Comparison of ENCODE assay signal across 1 cellular context in the genomic region with DNA sequence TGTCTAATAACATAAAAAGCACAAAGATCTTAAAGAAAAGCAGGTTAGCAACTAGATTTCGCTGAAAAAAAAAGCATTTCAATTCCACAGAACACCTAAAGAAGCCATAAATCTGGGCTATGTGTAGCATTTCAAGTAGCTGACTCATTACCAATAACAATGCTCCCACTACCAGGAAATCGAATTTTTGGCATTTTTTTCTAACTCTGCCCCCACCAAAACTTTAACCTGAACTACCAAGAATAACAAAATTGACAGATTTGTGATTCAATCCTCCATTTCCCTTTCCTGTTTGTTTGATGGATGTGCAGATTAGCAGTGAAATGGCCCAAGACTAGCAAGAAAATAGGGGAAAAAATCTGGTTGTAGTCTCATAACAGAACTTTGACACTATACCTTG.
TF ChIP-seq lines count a peak whose summit lies in the region.

No MANE protein-coding gene starts in this region.

TF ChIP-seq in WTC11, 78 proteins besides CTCF, POLR2A, EP300 and RAD21 (continued from another document):
- TF ChIP-seq, protein P1, sequence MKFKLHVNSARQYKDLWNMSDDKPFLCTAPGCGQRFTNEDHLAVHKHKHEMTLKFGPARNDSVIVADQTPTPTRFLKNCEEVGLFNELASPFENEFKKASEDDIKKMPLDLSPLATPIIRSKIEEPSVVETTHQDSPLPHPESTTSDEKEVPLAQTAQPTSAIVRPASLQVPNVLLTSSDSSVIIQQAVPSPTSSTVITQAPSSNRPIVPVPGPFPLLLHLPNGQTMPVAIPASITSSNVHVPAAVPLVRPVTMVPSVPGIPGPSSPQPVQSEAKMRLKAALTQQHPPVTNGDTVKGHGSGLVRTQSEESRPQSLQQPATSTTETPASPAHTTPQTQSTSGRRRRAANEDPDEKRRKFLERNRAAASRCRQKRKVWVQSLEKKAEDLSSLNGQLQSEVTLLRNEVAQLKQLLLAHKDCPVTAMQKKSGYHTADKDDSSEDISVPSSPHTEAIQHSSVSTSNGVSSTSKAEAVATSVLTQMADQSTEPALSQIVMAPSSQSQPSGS (CRISPR knock-in tag; IDR thresholded peaks at IDR 0.05; ENCODE audit: borderline replicate concordance, low read depth): no peak
- TF ChIP-seq, protein P2, sequence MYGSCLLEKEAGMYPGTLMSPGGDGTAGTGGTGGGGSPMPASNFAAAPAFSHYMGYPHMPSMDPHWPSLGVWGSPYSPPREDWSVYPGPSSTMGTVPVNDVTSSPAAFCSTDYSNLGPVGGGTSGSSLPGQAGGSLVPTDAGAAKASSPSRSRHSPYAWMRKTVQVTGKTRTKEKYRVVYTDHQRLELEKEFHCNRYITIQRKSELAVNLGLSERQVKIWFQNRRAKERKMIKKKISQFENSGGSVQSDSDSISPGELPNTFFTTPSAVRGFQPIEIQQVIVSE (CRISPR knock-in tag; IDR thresholded peaks at IDR 0.05; ENCODE audit: borderline replicate concordance): no peak
- TF ChIP-seq SOX15 (CRISPR knock-in tag; IDR thresholded peaks at IDR 0.05) (no peak), GTF2I (CRISPR knock-in tag; conservative IDR thresholded peaks at IDR 0.05) (no peak), RELA (CRISPR knock-in tag; IDR thresholded peaks at IDR 0.05; ENCODE audit: borderline replicate concordance) (no peak), FOXP1 (CRISPR knock-in tag; IDR thresholded peaks at IDR 0.05; ENCODE audit: borderline replicate concordance) (no peak), ATF1 (CRISPR knock-in tag; IDR thresholded peaks at IDR 0.05) (no peak), ZNF671 (CRISPR knock-in tag; IDR thresholded peaks at IDR 0.05) (no peak)
- TF ChIP-seq, protein P3, sequence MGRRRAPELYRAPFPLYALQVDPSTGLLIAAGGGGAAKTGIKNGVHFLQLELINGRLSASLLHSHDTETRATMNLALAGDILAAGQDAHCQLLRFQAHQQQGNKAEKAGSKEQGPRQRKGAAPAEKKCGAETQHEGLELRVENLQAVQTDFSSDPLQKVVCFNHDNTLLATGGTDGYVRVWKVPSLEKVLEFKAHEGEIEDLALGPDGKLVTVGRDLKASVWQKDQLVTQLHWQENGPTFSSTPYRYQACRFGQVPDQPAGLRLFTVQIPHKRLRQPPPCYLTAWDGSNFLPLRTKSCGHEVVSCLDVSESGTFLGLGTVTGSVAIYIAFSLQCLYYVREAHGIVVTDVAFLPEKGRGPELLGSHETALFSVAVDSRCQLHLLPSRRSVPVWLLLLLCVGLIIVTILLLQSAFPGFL (CRISPR knock-in tag; IDR thresholded peaks at IDR 0.05; ENCODE audit: borderline replicate concordance): no peak
- TF ChIP-seq, protein P4, sequence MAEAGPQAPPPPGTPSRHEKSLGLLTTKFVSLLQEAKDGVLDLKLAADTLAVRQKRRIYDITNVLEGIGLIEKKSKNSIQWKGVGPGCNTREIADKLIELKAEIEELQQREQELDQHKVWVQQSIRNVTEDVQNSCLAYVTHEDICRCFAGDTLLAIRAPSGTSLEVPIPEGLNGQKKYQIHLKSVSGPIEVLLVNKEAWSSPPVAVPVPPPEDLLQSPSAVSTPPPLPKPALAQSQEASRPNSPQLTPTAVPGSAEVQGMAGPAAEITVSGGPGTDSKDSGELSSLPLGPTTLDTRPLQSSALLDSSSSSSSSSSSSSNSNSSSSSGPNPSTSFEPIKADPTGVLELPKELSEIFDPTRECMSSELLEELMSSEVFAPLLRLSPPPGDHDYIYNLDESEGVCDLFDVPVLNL (CRISPR knock-in tag; IDR thresholded peaks at IDR 0.05; ENCODE audit: borderline replicate concordance, low read depth): no peak
- TF ChIP-seq, protein P5, sequence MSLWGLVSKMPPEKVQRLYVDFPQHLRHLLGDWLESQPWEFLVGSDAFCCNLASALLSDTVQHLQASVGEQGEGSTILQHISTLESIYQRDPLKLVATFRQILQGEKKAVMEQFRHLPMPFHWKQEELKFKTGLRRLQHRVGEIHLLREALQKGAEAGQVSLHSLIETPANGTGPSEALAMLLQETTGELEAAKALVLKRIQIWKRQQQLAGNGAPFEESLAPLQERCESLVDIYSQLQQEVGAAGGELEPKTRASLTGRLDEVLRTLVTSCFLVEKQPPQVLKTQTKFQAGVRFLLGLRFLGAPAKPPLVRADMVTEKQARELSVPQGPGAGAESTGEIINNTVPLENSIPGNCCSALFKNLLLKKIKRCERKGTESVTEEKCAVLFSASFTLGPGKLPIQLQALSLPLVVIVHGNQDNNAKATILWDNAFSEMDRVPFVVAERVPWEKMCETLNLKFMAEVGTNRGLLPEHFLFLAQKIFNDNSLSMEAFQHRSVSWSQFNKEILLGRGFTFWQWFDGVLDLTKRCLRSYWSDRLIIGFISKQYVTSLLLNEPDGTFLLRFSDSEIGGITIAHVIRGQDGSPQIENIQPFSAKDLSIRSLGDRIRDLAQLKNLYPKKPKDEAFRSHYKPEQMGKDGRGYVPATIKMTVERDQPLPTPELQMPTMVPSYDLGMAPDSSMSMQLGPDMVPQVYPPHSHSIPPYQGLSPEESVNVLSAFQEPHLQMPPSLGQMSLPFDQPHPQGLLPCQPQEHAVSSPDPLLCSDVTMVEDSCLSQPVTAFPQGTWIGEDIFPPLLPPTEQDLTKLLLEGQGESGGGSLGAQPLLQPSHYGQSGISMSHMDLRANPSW (CRISPR knock-in tag; conservative IDR thresholded peaks at IDR 0.05; ENCODE audit: low read depth): no peak
- TF ChIP-seq, protein P6, sequence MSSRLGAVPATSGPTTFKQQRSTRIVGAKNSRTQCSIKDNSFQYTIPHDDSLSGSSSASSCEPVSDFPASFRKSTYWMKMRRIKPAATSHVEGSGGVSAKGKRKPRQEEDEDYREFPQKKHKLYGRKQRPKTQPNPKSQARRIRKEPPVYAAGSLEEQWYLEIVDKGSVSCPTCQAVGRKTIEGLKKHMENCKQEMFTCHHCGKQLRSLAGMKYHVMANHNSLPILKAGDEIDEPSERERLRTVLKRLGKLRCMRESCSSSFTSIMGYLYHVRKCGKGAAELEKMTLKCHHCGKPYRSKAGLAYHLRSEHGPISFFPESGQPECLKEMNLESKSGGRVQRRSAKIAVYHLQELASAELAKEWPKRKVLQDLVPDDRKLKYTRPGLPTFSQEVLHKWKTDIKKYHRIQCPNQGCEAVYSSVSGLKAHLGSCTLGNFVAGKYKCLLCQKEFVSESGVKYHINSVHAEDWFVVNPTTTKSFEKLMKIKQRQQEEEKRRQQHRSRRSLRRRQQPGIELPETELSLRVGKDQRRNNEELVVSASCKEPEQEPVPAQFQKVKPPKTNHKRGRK (CRISPR knock-in tag; IDR thresholded peaks at IDR 0.05; ENCODE audit: borderline replicate concordance): no peak
